Comparison of ENCODE assay signal across 8 cellular contexts in the genomic region with DNA sequence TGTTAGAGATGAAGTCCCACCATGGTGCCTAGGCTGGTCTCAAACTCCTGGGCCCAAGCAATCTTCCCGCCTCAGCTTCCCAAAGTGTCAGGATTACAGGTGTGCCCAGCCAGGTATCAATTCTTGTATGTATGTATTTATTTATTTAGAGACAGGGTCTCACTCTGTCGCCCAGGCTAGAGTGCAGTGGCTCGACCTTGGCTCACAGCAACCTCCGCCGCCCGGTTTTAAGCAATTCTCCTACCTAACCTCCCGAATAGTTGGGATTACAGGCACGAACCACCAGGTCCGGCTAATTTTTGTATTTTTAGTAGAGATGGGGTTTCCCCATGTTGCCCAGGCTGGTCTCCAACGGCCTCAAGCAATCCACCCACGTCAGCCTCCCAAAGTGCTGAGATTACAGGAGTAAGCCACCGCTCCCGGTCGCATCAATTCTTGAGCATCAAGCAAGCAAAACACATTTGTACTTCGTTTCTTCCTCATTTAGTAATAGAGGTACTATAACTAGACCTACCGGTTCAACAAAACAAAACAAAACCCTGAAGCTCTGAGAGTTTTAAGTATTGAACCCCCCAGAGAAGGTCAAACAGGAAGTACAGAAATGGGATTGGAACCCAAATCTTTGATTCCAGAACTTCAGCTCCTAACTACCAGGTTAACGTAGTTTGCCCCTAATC. TPM values are rescaled to one million over a fixed set of nuclear protein-coding genes. Genes with fewer than 3 reads are reported as not detected.
DNase-seq lines count a peak whose midpoint lies in the region; ATAC-seq, FAIRE-seq and TF ChIP-seq lines count a peak whose summit lies in the region.

No MANE protein-coding gene starts in this region.

- DNase-seq in activated B cell treated with CpG ODN at 0.5 μM for 24 hours: no peak
- DNase-seq in germinal center (ENCODE audit: low spot score): peak; percentile 15
- DNase-seq in gastrocnemius medialis: peak in 1 of 2 donors; percentile 27
- DNase-seq in stimulated activated naive CD4-positive, alpha-beta T cell treated with Interleukin-2 at 50 U/mL for 16 hours (lab: John Stamatoyannopoulos, UW): no peak
- DNase-seq in HTR-8/SVneo (ENCODE audit: insufficient read length, low spot score): no peak
- no peak for DNase-seq in NCI-H524 treated with DMSO at 0.1 percent for 48 hours (lab: John Stamatoyannopoulos, UW)

- no peaks in the 10 kb centered on the region for H3K27me3 ChIP-seq in gastrocnemius medialis

- H3K4me1 Mint-ChIP-seq in activated B cell treated with CpG ODN at 0.5 μM for 24 hours: peaks cover 24% of the 10 kb centered on the region

- H3K36me3 ChIP-seq in ES-I3 (ENCODE audit: insufficient read depth, low read length) (no peaks in the 10 kb centered on the region), gastrocnemius medialis (peaks cover 0 to 26% of the 10 kb centered on the region in 2 donors)

- intact Hi-C loops in activated B cell treated with CpG ODN at 0.5 μM for 24 hours (cut with micrococcal nuclease) (loop anchor here (1.0 kb wide), 4 partner anchors 34 to 152 kb away; partner anchors contain the start of genes ANKS3, DNAAF8, GLYR1 and ROGDI), gastrocnemius medialis (cut with DNase I; ENCODE audit: low total_unique reads) (loop anchor here (1.0 to 2.0 kb wide), 4 partner anchors 34 to 229 kb away; partner anchors contain the start of genes ANKS3, CDIP1, DNAAF8 and ROGDI)

- peaks cover 7% of the 10 kb centered on the region for H3K36me3 Mint-ChIP-seq in activated B cell treated with CpG ODN at 0.5 μM for 24 hours (ENCODE audit: low read depth)

- CTCF ChIA-PET in activated B cell treated with CpG ODN at 0.5 μM for 24 hours (lab: Charles Lee): no interaction called here

- FAIRE-seq in HTR-8/SVneo (lab: Jason Lieb, UNC): no peak

- POLR2A ChIA-PET in activated B cell treated with CpG ODN at 0.5 μM for 24 hours (lab: Charles Lee): interaction anchor here (0.6 to 2.4 kb wide), 8 partner anchors 8 to 457 kb away, joined by 3 to 21 read pairs (median 6); partner anchors contain the start of genes ANKS3, DNAAF8, MGRN1 and NUDT16L1

- H3K9me3 Mint-ChIP-seq in activated B cell treated with CpG ODN at 0.5 μM for 24 hours: no peaks in the 10 kb centered on the region

- no peaks in the 10 kb centered on the region for H3K4me1 ChIP-seq in ES-I3 (ENCODE audit: insufficient read depth, low read length)
- H3K4me1 ChIP-seq in gastrocnemius medialis: peaks cover 25 to 30% of the 10 kb centered on the region in 2 donors

- H3K27me3 Mint-ChIP-seq in activated B cell treated with CpG ODN at 0.5 μM for 24 hours: no peaks in the 10 kb centered on the region

- peak overlapping the region; percentile 88 for H3K9ac ChIP-seq in ES-I3 (ENCODE audit: low read depth, low read length)

- peak overlapping the region; percentile 80 to 99 (median 90) for H3K4me3 ChIP-seq in gastrocnemius medialis

- H3K9me3 ChIP-seq in ES-I3 (ENCODE audit: control insufficient read depth, insufficient read depth, low read length) (no peaks in the 10 kb centered on the region), gastrocnemius medialis (no peaks in the 10 kb centered on the region)

- ATAC-seq in HG03066 (IDR thresholded peaks at IDR 0.05; ENCODE audit: low read depth, unreplicated experiment): peak; percentile 13
- no peak for ATAC-seq in activated B cell treated with CpG ODN at 0.5 μM for 24 hours (ENCODE audit: low read depth)
- ATAC-seq in gastrocnemius medialis: peak in 1 of 2 donors; percentile 13

- no peak for TF ChIP-seq CTCF in activated B cell treated with CpG ODN at 0.5 μM for 24 hours (IDR thresholded peaks at IDR 0.05)
- no peak for TF ChIP-seq CTCF in gastrocnemius medialis (IDR thresholded peaks at IDR 0.05 in 4 of 5, conservative IDR thresholded peaks at IDR 0.05 in 1 of 5)

- H3K27ac ChIP-seq in gastrocnemius medialis: peak overlapping the region; percentile 83 to 95 (median 92)

- H3K4me3 Mint-ChIP-seq in activated B cell treated with CpG ODN at 0.5 μM for 24 hours: peak overlapping the region; percentile 93

- in situ Hi-C loops in gastrocnemius medialis (cut with MboI; ENCODE audit: low sequenced_read_pairs in 4 of 4): no loop called here

- peak overlapping the region; percentile 91 for H3K27ac Mint-ChIP-seq in activated B cell treated with CpG ODN at 0.5 μM for 24 hours

- TF ChIP-seq POLR2A in gastrocnemius medialis (IDR thresholded peaks at IDR 0.05): no peak

RNA-seq across cellular contexts. Expression of gene ZNF500, which starts 1.0 kb away (rescaled TPM):
- total RNA-seq in activated B cell treated with CpG ODN at 0.5 μM for 24 hours (14.3 and 19.1 TPM in 2 replicates), gastrocnemius medialis (1 to 10 TPM; 6.3 to 7.3 (median 6.9) TPM)

RNA-seq across cellular contexts. Expression of gene SEPTIN12, which starts 20.1 kb away (rescaled TPM):
- total RNA-seq in activated B cell treated with CpG ODN at 0.5 μM for 24 hours (not detected in 2 replicates), gastrocnemius medialis (not detected)

RNA-seq across cellular contexts. Expression of gene SMIM22, which starts 27.2 kb away (rescaled TPM):
- total RNA-seq in activated B cell treated with CpG ODN at 0.5 μM for 24 hours: not detected in 2 replicates
- not detected for total RNA-seq in gastrocnemius medialis

RNA-seq across cellular contexts. Expression of gene DNAAF8, which starts 33.7 kb away (rescaled TPM):
- 0.29 and 0.31 TPM in 2 replicates for total RNA-seq in activated B cell treated with CpG ODN at 0.5 μM for 24 hours
- 1 to 10 TPM in 2 of 4 donors, under 1 TPM in 2; 0.44 to 1.2 (median 0.91) TPM for total RNA-seq in gastrocnemius medialis

RNA-seq across cellular contexts. Expression of gene ANKS3, which starts 33.9 kb away (rescaled TPM):
- total RNA-seq in activated B cell treated with CpG ODN at 0.5 μM for 24 hours (17.9 and 21.9 TPM in 2 replicates), gastrocnemius medialis (10 to 100 TPM in 1 of 4 donors, 1 to 10 TPM in 3; 6.7 to 16.6 (median 9.0) TPM)
